Comparison of ENCODE assay signal across 8 cellular contexts in the genomic region with DNA sequence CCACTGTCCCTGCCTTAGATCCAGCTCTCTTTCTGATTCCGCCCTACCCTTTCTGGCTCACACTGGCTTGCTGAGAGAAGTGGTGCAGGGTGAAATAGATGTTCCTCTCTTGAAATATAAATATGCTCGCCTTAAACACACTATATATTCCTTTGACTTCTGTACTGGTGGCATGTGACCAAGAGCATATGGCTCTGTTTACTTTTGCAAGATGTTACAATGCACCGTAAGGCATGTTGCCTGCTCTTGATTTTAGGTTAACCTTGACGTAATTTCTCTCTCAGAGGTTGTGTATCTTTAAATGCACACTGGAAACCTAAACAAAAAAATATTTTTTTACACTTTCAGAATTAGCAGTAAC. TPM values are rescaled to one million over a fixed set of nuclear protein-coding genes. Genes with fewer than 3 reads are reported as not detected.
DNase-seq lines count a peak whose midpoint lies in the region; ATAC-seq and TF ChIP-seq lines count a peak whose summit lies in the region.

No MANE protein-coding gene starts in this region.

- ATAC-seq in GM18868 (IDR thresholded peaks at IDR 0.05; ENCODE audit: unreplicated experiment) (peak; percentile 1), GM19397 (IDR thresholded peaks at IDR 0.05; ENCODE audit: unreplicated experiment) (no peak)

- DNase-seq in Jurkat, Clone E6-1 (ENCODE audit: low read depth, low spot score) = no peak
- no peak for DNase-seq in activated CD8-positive, alpha-beta memory T cell treated with anti-CD3 and anti-CD28 coated beads, Interleukin-2, amount 50 U/mL, for 4 hours
- DNase-seq in stimulated activated CD4-positive, alpha-beta T cell treated with anti-CD3 and anti-CD28 coated beads, Interleukin-4, amount 100 ng/mL, for 4 hours = no peak
- DNase-seq in NCI-H1417 (lab: John Stamatoyannopoulos, UW) = no peak

- H3K9me3 ChIP-seq in ectodermal cell (ENCODE audit: control insufficient read depth, low read length) (no peaks in the 10 kb centered on the region), neutrophil (no peaks in the 10 kb centered on the region)

- peaks cover 12% of the 10 kb centered on the region for H3K4me1 ChIP-seq in ectodermal cell (ENCODE audit: control insufficient read depth, insufficient read depth, low read length)
- H3K4me1 ChIP-seq in neutrophil (ENCODE audit: control insufficient read depth in 1 of 2, insufficient read depth in 1 of 2, low read depth in 1 of 2, low read length in 1 of 2) = peaks cover 27 to 39% of the 10 kb centered on the region in 2 experiments

- H3K4me3 ChIP-seq in Jurkat, Clone E6-1 (ENCODE audit: low read length) = peak overlapping the region; percentile 92
- H3K4me3 ChIP-seq in ectodermal cell (ENCODE audit: insufficient read depth, low read depth, low read length) = peak overlapping the region; percentile 96
- H3K4me3 ChIP-seq in neutrophil (ENCODE audit: low read depth in 1 of 2, low read length in 1 of 2) = peak overlapping the region; percentile 78 to 82

- no peak overlapping the region for H3K27ac ChIP-seq in ectodermal cell (ENCODE audit: insufficient read depth, low read depth, low read length, poor library complexity, severe bottlenecking)
- peak overlapping the region; percentile 55 for H3K27ac ChIP-seq in neutrophil

- H3K36me3 ChIP-seq in ectodermal cell (ENCODE audit: control insufficient read depth, insufficient read depth, low read length) (no peaks in the 10 kb centered on the region), neutrophil (no peaks in the 10 kb centered on the region)

- peaks cover 41% of the 10 kb centered on the region for H3K27me3 ChIP-seq in ectodermal cell (ENCODE audit: control insufficient read depth, insufficient read depth, low read length, poor library complexity, severe bottlenecking)
- H3K27me3 ChIP-seq in neutrophil = peaks cover 41% of the 10 kb centered on the region

- 31% methylated on average over 3 to 4 of the region's 4 CpGs for WGBS in ectodermal cell, 2 experiments

- TF ChIP-seq CTCF in neutrophil (IDR thresholded peaks at IDR 0.05) = no peak

RNA-seq across cellular contexts. Expression of gene RSRC1, which starts 0.7 kb away (rescaled TPM):
- polyA plus RNA-seq in Jurkat, Clone E6-1 (2012; ENCODE audit: insufficient read depth, insufficient read length) = 57.8 TPM
- polyA plus RNA-seq in ectodermal cell (2013, experiment 1 of 4) = 42.2 TPM
- polyA plus RNA-seq in ectodermal cell (2013, experiment 2 of 4) = 44.6 TPM
- 32.1 TPM for polyA plus RNA-seq in ectodermal cell (2013, experiment 3 of 4)
- polyA plus RNA-seq in ectodermal cell (2013, experiment 4 of 4) = 39.3 TPM

RNA-seq across cellular contexts. Expression of gene SHOX2, which starts 4.4 kb away (rescaled TPM):
- 2.4 TPM for polyA plus RNA-seq in Jurkat, Clone E6-1 (2012; ENCODE audit: insufficient read depth, insufficient read length)
- polyA plus RNA-seq in ectodermal cell (2013, experiment 1 of 4) = 0.72 TPM
- polyA plus RNA-seq in ectodermal cell (2013, experiment 2 of 4) = 1.0 TPM
- 0.75 TPM for polyA plus RNA-seq in ectodermal cell (2013, experiment 3 of 4)
- 0.61 TPM for polyA plus RNA-seq in ectodermal cell (2013, experiment 4 of 4)
